In the genomic region with DNA sequence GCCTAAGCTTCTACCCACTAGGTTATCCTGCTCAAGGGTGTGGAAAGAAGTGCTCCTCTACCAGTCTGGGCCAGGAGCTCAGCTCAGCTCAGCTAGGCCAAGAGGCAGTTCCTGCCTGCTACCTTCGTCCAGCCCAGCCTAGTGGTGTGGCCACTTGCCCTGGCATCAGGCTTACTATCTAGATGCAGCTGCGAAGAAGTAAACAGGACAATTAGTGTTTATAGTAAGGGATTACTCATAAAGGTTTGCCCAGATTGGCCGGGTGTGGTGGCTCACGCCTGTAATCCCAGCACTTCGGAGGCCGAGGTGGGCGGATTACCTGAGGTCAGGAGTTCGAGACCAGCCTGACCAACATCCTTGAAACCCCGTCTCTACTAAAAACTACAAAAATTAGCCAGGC, we compare ENCODE assay signal across 2 cellular contexts.
TF ChIP-seq lines count a peak whose summit lies in the region.

No MANE protein-coding gene starts in this region.

TF ChIP-seq in HEK293, 187 proteins besides CTCF, POLR2A, EP300 and RAD21:
- TF ChIP-seq ZFHX2 (tag by site-specific recombination; conservative IDR thresholded peaks at IDR 0.05) (peak; percentile 28; the same call in 1 of the 2 replicates), GLIS1 (tag by site-specific recombination; IDR thresholded peaks at IDR 0.05) (no peak), ZNF561 (tag by site-specific recombination; IDR thresholded peaks at IDR 0.05; ENCODE audit: borderline replicate concordance) (no peak)

TF ChIP-seq in K562, 482 proteins besides CTCF, POLR2A, EP300 and RAD21:
- no peak for TF ChIP-seq PTBP1 (IDR thresholded peaks at IDR 0.05; ENCODE audit: low read depth, low read length)
- TF ChIP-seq TEAD4 (IDR thresholded peaks at IDR 0.05; ENCODE audit: low read length): no peak
- no peak for TF ChIP-seq TEAD4 (CRISPR knock-in tag; IDR thresholded peaks at IDR 0.05; ENCODE audit: borderline replicate concordance)
- TF ChIP-seq TAL1 (IDR thresholded peaks at IDR 0.05): no peak
- no peak for TF ChIP-seq PHF21A (IDR thresholded peaks at IDR 0.05; ENCODE audit: borderline replicate concordance, low read depth)
- TF ChIP-seq ZNF589 (CRISPR knock-in tag; IDR thresholded peaks at IDR 0.05; ENCODE audit: low read depth): no peak
- TF ChIP-seq ZNF133 (CRISPR knock-in tag; IDR thresholded peaks at IDR 0.05): no peak
- no peak for TF ChIP-seq ZC3H8 (IDR thresholded peaks at IDR 0.05)
